In the genomic region with DNA sequence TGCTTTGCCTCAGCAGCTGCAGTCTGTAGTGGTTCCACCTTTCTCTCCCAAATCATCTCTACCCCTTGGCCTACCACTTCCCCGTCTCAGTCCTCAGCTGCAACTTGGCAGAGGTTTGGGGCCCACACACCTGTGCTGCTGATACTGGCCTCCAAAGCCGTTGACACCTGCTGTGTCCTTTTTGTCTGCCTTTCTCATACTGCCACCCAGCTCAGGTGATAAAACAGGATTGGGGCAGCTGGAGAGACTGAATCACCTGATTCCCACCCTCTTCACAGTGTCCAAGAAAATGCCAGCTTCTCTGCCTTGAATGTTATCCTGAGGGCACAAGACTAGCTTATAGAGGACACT, we compare ENCODE assay signal across 10 cellular contexts.
DNase-seq lines count a peak whose midpoint lies in the region; ATAC-seq, FAIRE-seq and TF ChIP-seq lines count a peak whose summit lies in the region.
"Had no signal": no experiment of that assay in that cellular context is flagged by ENCODE, and none has a peak within 500 bp of the region (broad histone marks: within the 10 kb centered on the region; RNA-seq: fewer than 3 reads in every experiment).

No MANE protein-coding gene starts in this region.

- TF ChIP-seq EP300 in esophagus muscularis mucosa (IDR thresholded peaks at IDR 0.05), result no peak

- peak; percentile 75 for FAIRE-seq in urothelium cell line (lab: Jason Lieb, UNC)

- H3K9me3 ChIP-seq in heart left ventricle, result no peaks in the 10 kb centered on the region
- no peaks in the 10 kb centered on the region for H3K9me3 ChIP-seq in esophagus muscularis mucosa
- H3K9me3 ChIP-seq: lower lobe of right lung had no signal

- intact Hi-C loops in heart left ventricle (cut with DNase I), result loop anchor here in 5 of 10 donors (10.0 kb wide), 3 partner anchors 48 to 112 kb away; no protein-coding TSS in a partner anchor
- intact Hi-C loops in left cardiac atrium (cut with DNase I), result loop anchor here (5.0 to 10.0 kb wide), 2 partner anchors 101 to 112 kb away; no protein-coding TSS in a partner anchor
- intact Hi-C loops in esophagus muscularis mucosa (cut with DNase I), result no loop called here

- no peak for TF ChIP-seq POLR2A in heart left ventricle (IDR thresholded peaks at IDR 0.05)
- TF ChIP-seq POLR2A in esophagus muscularis mucosa (IDR thresholded peaks at IDR 0.05; ENCODE audit: low read depth), result no peak

- TF ChIP-seq CTCF in heart left ventricle (IDR thresholded peaks at IDR 0.05) (no peak), esophagus muscularis mucosa (IDR thresholded peaks at IDR 0.05) (no peak)

- H3K27ac ChIP-seq in heart left ventricle (peak overlapping the region in 8 of 12 donors; percentile 12 to 85 (median 46)), esophagus muscularis mucosa (replicated peaks in 1 of 4) (peak overlapping the region; percentile 88 to 94 (median 92))
- H3K27ac ChIP-seq: lower lobe of right lung had no signal

- H3K4me3 ChIP-seq in heart left ventricle (no peak overlapping the region), esophagus muscularis mucosa (peak overlapping the region in 1 of 4 donors; percentile 2)
- H3K4me3 ChIP-seq: lower lobe of right lung had no signal

- WGBS in heart left ventricle, 4 donors, result 60 to 78% (median 76%) methylated on average over 2 of the region's 2 CpGs
- WGBS in esophagus muscularis mucosa, result 54% methylated on average over 2 of the region's 2 CpGs

- ATAC-seq in heart left ventricle (no peak), left cardiac atrium (no peak)

- H3K4me1 ChIP-seq in heart left ventricle, result peaks cover 2 to 88% (median 48%) of the 10 kb centered on the region in 12 donors
- peaks cover 44 to 82% (median 69%) of the 10 kb centered on the region in 4 donors for H3K4me1 ChIP-seq in esophagus muscularis mucosa

- H3K36me3 ChIP-seq in heart left ventricle, result peaks cover 0 to 40% (median 7%) of the 10 kb centered on the region in 9 donors
- H3K36me3 ChIP-seq in esophagus muscularis mucosa, result peaks cover 0 to 3% (median 0%) of the 10 kb centered on the region in 4 donors

- DNase-seq in heart left ventricle (no peak), left cardiac atrium (no peak), NCI-H774 (lab: John Stamatoyannopoulos, UW) (peak; percentile 34), esophagus muscularis mucosa (ENCODE audit: extremely low spot score) (no peak), urothelium cell line (ENCODE audit: low spot score) (no peak), epidermal melanocyte (ENCODE audit: insufficient read length, low spot score) (no peak), GDM1 (lab: John Stamatoyannopoulos, UW) (no peak), SIG-M5 treated with dmso at 0.1 percent for 504 hours (lab: John Stamatoyannopoulos, UW; ENCODE audit: unreplicated experiment) (no peak)
- DNase-seq: lower lobe of right lung; NK-92 treated with Interleukin-12 subunit alpha and Interleukin-12 subunit beta, amount 100 ng/mL, for 24 hours had no signal

- H3K27me3 ChIP-seq in heart left ventricle, result no peaks in the 10 kb centered on the region
- H3K27me3 ChIP-seq in esophagus muscularis mucosa, result no peaks in the 10 kb centered on the region
